Comparison of ENCODE assay signal across 1 cellular context in genomic region chr6:164345340-164345739, GRCh38.
A peak's percentile ranks its signal among the peaks of the same experiment; 100 is the strongest.
TF ChIP-seq lines count a peak whose summit lies in the region.

No MANE protein-coding gene starts in this region.

TF ChIP-seq in GM23338, 12 proteins besides CTCF, POLR2A, EP300 and RAD21:
- TF ChIP-seq ZNF462 (CRISPR knock-in tag; IDR thresholded peaks at IDR 0.05) (peak; percentile 36; the same call in 1 of the 2 replicates), EZH2 (IDR thresholded peaks at IDR 0.05; ENCODE audit: low read depth, unreplicated experiment) (no peak)
